Comparison of ENCODE assay signal across 9 cellular contexts in the genomic region with DNA sequence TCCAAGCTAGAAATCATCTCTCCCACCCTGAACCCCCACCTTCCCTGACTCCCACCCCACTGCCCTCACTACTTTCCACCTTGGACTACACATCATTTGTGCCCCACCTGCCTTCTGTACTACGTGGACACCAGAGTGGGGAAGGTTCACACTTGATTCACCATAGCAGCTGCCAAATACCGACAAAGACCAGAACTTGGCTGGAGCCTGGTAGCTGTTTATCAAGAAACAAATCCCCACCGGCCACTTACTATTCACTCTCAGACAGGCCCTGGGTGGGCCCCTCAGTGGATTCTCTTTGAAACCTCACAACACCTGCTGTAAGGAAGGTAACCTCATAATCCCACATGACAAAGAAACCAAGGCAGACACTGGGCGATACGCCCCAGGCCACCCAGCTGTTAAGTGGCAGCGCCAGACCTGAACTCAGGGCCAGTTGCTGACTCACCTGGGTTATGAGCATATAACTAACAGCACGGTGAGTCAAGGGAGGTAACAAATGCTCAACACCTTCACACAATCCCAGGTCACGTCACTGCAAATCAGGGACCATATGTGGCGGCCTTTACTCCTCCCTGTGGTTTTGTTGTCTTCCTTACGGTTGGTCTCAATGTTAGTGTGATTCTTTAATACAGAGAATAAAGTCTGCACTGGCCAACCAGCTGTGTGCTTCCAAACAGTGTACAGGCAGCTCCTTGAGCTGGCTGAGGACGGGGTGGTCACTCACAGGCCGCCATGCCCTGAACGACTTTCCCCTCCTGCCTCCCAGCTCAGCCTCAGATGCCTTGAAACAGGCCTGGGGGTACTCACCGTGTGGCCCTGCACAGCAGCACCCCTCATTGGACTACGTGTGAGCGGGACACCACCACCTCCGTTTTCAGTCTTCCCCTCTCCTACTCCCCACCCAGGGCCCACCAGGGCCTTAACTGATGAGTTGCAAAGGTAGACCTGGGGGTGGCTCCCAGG. TPM values are rescaled to one million over a fixed set of nuclear protein-coding genes. Genes with fewer than 3 reads are reported as not detected.
DNase-seq lines count a peak whose midpoint lies in the region; ATAC-seq and TF ChIP-seq lines count a peak whose summit lies in the region.
"Had no signal": no experiment of that assay in that cellular context is flagged by ENCODE, and none has a peak within 500 bp of the region (broad histone marks: within the 10 kb centered on the region; RNA-seq: fewer than 3 reads in every experiment).

No MANE protein-coding gene starts in this region.

- no peaks in the 10 kb centered on the region for H3K9me2 ChIP-seq in GM23338 (ENCODE audit: insufficient read depth)

- H2AFZ ChIP-seq in GM23338, result no peak overlapping the region

- H3K27ac ChIP-seq in GM23338 (ENCODE audit: low read depth) (no peak overlapping the region), esophagus (ENCODE audit: low read depth in 2 of 2, low read length in 1 of 2) (peak overlapping the region; percentile 37 to 91)

- H3K79me2 ChIP-seq in GM23338 (replicated peaks; ENCODE audit: insufficient read depth), result peaks cover 100% of the 10 kb centered on the region

- H3K4me3 ChIP-seq in GM23338, result no peak overlapping the region
- no peak overlapping the region for H3K4me3 ChIP-seq in esophagus (ENCODE audit: low read depth in 1 of 2, low read length in 2 of 2)
- H3K4me3 ChIP-seq in skeletal muscle satellite cell (ENCODE audit: low read length), result no peak overlapping the region
- H3K4me3 ChIP-seq: left lung had no signal

- peaks cover 86% of the 10 kb centered on the region for H4K20me1 ChIP-seq in GM23338 (replicated peaks; ENCODE audit: insufficient read depth)

- no peak overlapping the region for H3K4me3 Mint-ChIP-seq in GM23338
- H3K4me3 Mint-ChIP-seq in activated CD8-positive, alpha-beta T cell treated with anti-CD3 and anti-CD28 coated beads, Interleukin-2, amount 10 ng/mL, durations not matched to agents 7 days and 5 days, result peak overlapping the region; percentile 54

- 54 to 64% methylated on average over 17 of the region's 17 CpGs for WGBS in esophagus, 2 donors

- peaks cover 21% of the 10 kb centered on the region for H3K4me1 ChIP-seq in GM23338 (ENCODE audit: insufficient read depth)
- H3K4me1 ChIP-seq in esophagus (ENCODE audit: control insufficient read depth in 2 of 2, insufficient read depth in 2 of 2, low read length in 1 of 2), result peaks cover 39 to 47% of the 10 kb centered on the region in 2 donors
- peaks cover 92% of the 10 kb centered on the region for H3K4me1 ChIP-seq in skeletal muscle satellite cell (ENCODE audit: control insufficient read depth, insufficient read depth, low read length)

- H3K4me1 Mint-ChIP-seq in GM23338, result peaks cover 95% of the 10 kb centered on the region
- peaks cover 99% of the 10 kb centered on the region for H3K4me1 Mint-ChIP-seq in activated CD8-positive, alpha-beta T cell treated with anti-CD3 and anti-CD28 coated beads, Interleukin-2, amount 10 ng/mL, durations not matched to agents 7 days and 5 days (ENCODE audit: low read depth)

- H3K9me3 Mint-ChIP-seq in GM23338, result no peaks in the 10 kb centered on the region; the same call in 2 of the 3 replicates
- no peaks in the 10 kb centered on the region for H3K9me3 Mint-ChIP-seq in activated CD8-positive, alpha-beta T cell treated with anti-CD3 and anti-CD28 coated beads, Interleukin-2, amount 10 ng/mL, durations not matched to agents 7 days and 5 days (ENCODE audit: insufficient read depth)

- H3K27me3 ChIP-seq in GM23338 (ENCODE audit: insufficient read depth) (no peaks in the 10 kb centered on the region), esophagus (ENCODE audit: control insufficient read depth in 1 of 2, insufficient read depth in 2 of 2, low read length in 2 of 2) (no peaks in the 10 kb centered on the region), skeletal muscle satellite cell (ENCODE audit: control insufficient read depth, insufficient read depth, low read length) (no peaks in the 10 kb centered on the region)
- H3K27me3 ChIP-seq: left lung had no signal

- H3K9me3 ChIP-seq in esophagus (ENCODE audit: control insufficient read depth in 2 of 2, insufficient read depth in 1 of 2, low read depth in 1 of 2, low read length in 1 of 2), result no peaks in the 10 kb centered on the region
- H3K9me3 ChIP-seq in skeletal muscle satellite cell (replicated peaks; ENCODE audit: low read length), result no peaks in the 10 kb centered on the region
- H3K9me3 ChIP-seq: left lung had no signal

- CTCF ChIA-PET in activated CD8-positive, alpha-beta T cell treated with anti-CD3 and anti-CD28 coated beads, Interleukin-2, amount 10 ng/mL, durations not matched to agents 7 days and 5 days (lab: Charles Lee), result interaction anchor here (1.5 to 3.0 kb wide), 3 partner anchors 8 to 13 kb away, joined by 3 to 10 read pairs (median 9); a partner anchor contains a TSS

- POLR2A ChIA-PET in activated CD8-positive, alpha-beta T cell treated with anti-CD3 and anti-CD28 coated beads, Interleukin-2, amount 10 ng/mL, durations not matched to agents 7 days and 5 days (lab: Charles Lee), result interaction anchor here (1.0 to 6.3 kb wide), 4 partner anchors 8 to 15 kb away, joined by 5 to 50 read pairs (median 6); a partner anchor contains a TSS

- H3K27me3 Mint-ChIP-seq in GM23338 (ENCODE audit: insufficient read depth, low read depth, poor library complexity), result peaks cover 31% of the 10 kb centered on the region
- H3K27me3 Mint-ChIP-seq in activated CD8-positive, alpha-beta T cell treated with anti-CD3 and anti-CD28 coated beads, Interleukin-2, amount 10 ng/mL, durations not matched to agents 7 days and 5 days (ENCODE audit: low read depth), result no peaks in the 10 kb centered on the region

- H3K36me3 Mint-ChIP-seq in GM23338 (ENCODE audit: low read depth), result peaks cover 70% of the 10 kb centered on the region
- peaks cover 97% of the 10 kb centered on the region for H3K36me3 Mint-ChIP-seq in activated CD8-positive, alpha-beta T cell treated with anti-CD3 and anti-CD28 coated beads, Interleukin-2, amount 10 ng/mL, durations not matched to agents 7 days and 5 days (ENCODE audit: low read depth)

- H3F3A ChIP-seq in GM23338 (replicated peaks; ENCODE audit: low read depth), result no peaks in the 10 kb centered on the region

- TF ChIP-seq CTCF in GM23338 (conservative IDR thresholded peaks at IDR 0.05; ENCODE audit: low read depth in 2 of 2), result no peak

- peak overlapping the region; percentile 71 for H3K27ac Mint-ChIP-seq in GM23338
- H3K27ac Mint-ChIP-seq in activated CD8-positive, alpha-beta T cell treated with anti-CD3 and anti-CD28 coated beads, Interleukin-2, amount 10 ng/mL, durations not matched to agents 7 days and 5 days, result peak overlapping the region; percentile 83

- no peak for ATAC-seq in GM23338
- peak; percentile 29 for ATAC-seq in activated CD8-positive, alpha-beta T cell treated with anti-CD3 and anti-CD28 coated beads, Interleukin-2, amount 10 ng/mL, durations not matched to agents 7 days and 5 days
- no peak for ATAC-seq in GM18861 (IDR thresholded peaks at IDR 0.05; ENCODE audit: unreplicated experiment)
- ATAC-seq in HG02981 (IDR thresholded peaks at IDR 0.05; ENCODE audit: unreplicated experiment), result no peak
- ATAC-seq: left lung had no signal

- peaks cover 29% of the 10 kb centered on the region for H3K36me3 ChIP-seq in GM23338 (ENCODE audit: insufficient read depth)
- H3K36me3 ChIP-seq in esophagus (ENCODE audit: control insufficient read depth in 2 of 2, insufficient read depth in 2 of 2, low read length in 1 of 2), result peaks cover 10 to 39% of the 10 kb centered on the region in 2 donors
- H3K36me3 ChIP-seq in skeletal muscle satellite cell (ENCODE audit: insufficient read depth, low read length), result peaks cover 86% of the 10 kb centered on the region

- H3K4me2 ChIP-seq in GM23338 (no peak overlapping the region), skeletal muscle satellite cell (ENCODE audit: low read length) (peak overlapping the region; percentile 42)

- no peak for DNase-seq in GM23338 (ENCODE audit: low spot score)
- peak; percentile 47 for DNase-seq in activated CD8-positive, alpha-beta T cell treated with anti-CD3 and anti-CD28 coated beads, Interleukin-2, amount 10 ng/mL, durations not matched to agents 7 days and 5 days
- DNase-seq in NK-92 treated with Interleukin-12 subunit alpha and Interleukin-12 subunit beta, amount 100 ng/mL, for 24 hours (lab: John Stamatoyannopoulos, UW), result no peak
- DNase-seq in NCI-H446 (lab: John Stamatoyannopoulos, UW), result no peak
- DNase-seq: left lung had no signal

- peak overlapping the region; percentile 26 for H3K9ac ChIP-seq in skeletal muscle satellite cell (ENCODE audit: low read depth, low read length)

TF ChIP-seq in GM23338, 12 proteins besides CTCF, POLR2A, EP300 and RAD21 (continues in another document):
- TF ChIP-seq, protein P1, sequence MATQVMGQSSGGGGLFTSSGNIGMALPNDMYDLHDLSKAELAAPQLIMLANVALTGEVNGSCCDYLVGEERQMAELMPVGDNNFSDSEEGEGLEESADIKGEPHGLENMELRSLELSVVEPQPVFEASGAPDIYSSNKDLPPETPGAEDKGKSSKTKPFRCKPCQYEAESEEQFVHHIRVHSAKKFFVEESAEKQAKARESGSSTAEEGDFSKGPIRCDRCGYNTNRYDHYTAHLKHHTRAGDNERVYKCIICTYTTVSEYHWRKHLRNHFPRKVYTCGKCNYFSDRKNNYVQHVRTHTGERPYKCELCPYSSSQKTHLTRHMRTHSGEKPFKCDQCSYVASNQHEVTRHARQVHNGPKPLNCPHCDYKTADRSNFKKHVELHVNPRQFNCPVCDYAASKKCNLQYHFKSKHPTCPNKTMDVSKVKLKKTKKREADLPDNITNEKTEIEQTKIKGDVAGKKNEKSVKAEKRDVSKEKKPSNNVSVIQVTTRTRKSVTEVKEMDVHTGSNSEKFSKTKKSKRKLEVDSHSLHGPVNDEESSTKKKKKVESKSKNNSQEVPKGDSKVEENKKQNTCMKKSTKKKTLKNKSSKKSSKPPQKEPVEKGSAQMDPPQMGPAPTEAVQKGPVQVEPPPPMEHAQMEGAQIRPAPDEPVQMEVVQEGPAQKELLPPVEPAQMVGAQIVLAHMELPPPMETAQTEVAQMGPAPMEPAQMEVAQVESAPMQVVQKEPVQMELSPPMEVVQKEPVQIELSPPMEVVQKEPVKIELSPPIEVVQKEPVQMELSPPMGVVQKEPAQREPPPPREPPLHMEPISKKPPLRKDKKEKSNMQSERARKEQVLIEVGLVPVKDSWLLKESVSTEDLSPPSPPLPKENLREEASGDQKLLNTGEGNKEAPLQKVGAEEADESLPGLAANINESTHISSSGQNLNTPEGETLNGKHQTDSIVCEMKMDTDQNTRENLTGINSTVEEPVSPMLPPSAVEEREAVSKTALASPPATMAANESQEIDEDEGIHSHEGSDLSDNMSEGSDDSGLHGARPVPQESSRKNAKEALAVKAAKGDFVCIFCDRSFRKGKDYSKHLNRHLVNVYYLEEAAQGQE (IDR thresholded peaks at IDR 0.05; ENCODE audit: unreplicated experiment), result no peak
- TF ChIP-seq NANOG (IDR thresholded peaks at IDR 0.05; ENCODE audit: borderline replicate concordance), result no peak
- TF ChIP-seq ZNF114 (CRISPR knock-in tag; IDR thresholded peaks at IDR 0.05), result no peak

RNA-seq across cellular contexts. Expression of a gene that starts 7.5 kb away (rescaled TPM):
- 233 and 248 TPM in 2 replicates for total RNA-seq in GM23338 (2014; rRNA removed; shearing (Covaris generic))
- polyA plus RNA-seq in GM23338 (2016; fragmentation: Nextera tagmentation; extraction: Ambion mirVana), result 90.9 and 93.2 TPM in 2 replicates
- 100 to 1,000 TPM; 516 to 550 TPM for total RNA-seq in activated CD8-positive, alpha-beta T cell treated with anti-CD3 and anti-CD28 coated beads, Interleukin-2, amount 10 ng/mL, durations not matched to agents 7 days and 5 days
- polyA plus RNA-seq in esophagus, result 100 to 1,000 TPM in 1 of 2 donors, 10 to 100 TPM in 1; 73.8 to 170 TPM
- total RNA-seq in skeletal muscle satellite cell (2012; rRNA removed), result 277 and 319 TPM in 2 replicates
